8 cellular contexts compared by ENCODE assay signal in genomic region chr12:68808388-68809189, GRCh38. TPM values are rescaled to one million over a fixed set of nuclear protein-coding genes. Genes with fewer than 3 reads are reported as not detected.
DNase-seq lines count a peak whose midpoint lies in the region; ATAC-seq and TF ChIP-seq lines count a peak whose summit lies in the region.

No MANE protein-coding gene starts in this region.

- H3K9me3 ChIP-seq in spleen = no peaks in the 10 kb centered on the region

- H3K4me3 ChIP-seq in AG04449 (ENCODE audit: low read depth, low read length) = peak overlapping the region; percentile 97
- peak overlapping the region; percentile 80 for H3K4me3 ChIP-seq in WI38 (ENCODE audit: low read depth, low read length)
- H3K4me3 ChIP-seq in cardiac fibroblast (replicated peaks in 1 of 2; ENCODE audit: low read depth in 2 of 2, low read length in 2 of 2) = peak overlapping the region; percentile 84 to 99
- peak overlapping the region; percentile 52 to 84 (median 76) for H3K4me3 ChIP-seq in spleen

- H3K4me1 ChIP-seq in spleen = peaks cover 0 to 60% (median 55%) of the 10 kb centered on the region in 6 donors

- H3K27ac ChIP-seq in spleen = peak overlapping the region; percentile 94 to 100 (median 98)

- intact Hi-C loops in spleen (cut with DNase I; ENCODE audit: low total_unique reads) = loop anchor here (10.0 kb wide), 1 partner anchor 64 kb away; the partner anchor contains the start of gene SLC35E3

- peak; percentile 59 for ATAC-seq in GM18873 (IDR thresholded peaks at IDR 0.05; ENCODE audit: low FRiP score, unreplicated experiment)
- peak; percentile 59 for ATAC-seq in HG03135 (IDR thresholded peaks at IDR 0.05; ENCODE audit: unreplicated experiment)

- peak in 1 of 3 donors; percentile 31 for TF ChIP-seq POLR2A in spleen (IDR thresholded peaks at IDR 0.05)

- no peak for TF ChIP-seq CTCF in AG04449 (IDR thresholded peaks at IDR 0.05; ENCODE audit: insufficient read depth, low read length, missing control alignments)
- TF ChIP-seq CTCF in WI38 (IDR thresholded peaks at IDR 0.05; ENCODE audit: low read depth, low read length) = no peak
- no peak for TF ChIP-seq CTCF in cardiac fibroblast (IDR thresholded peaks at IDR 0.05; ENCODE audit: low read depth, low read length)
- TF ChIP-seq CTCF in spleen (IDR thresholded peaks at IDR 0.05 in 8 of 11, conservative IDR thresholded peaks at IDR 0.05 in 3 of 11) = peak in 1 of 11 experiments; percentile 24

- H3K36me3 ChIP-seq in spleen = peaks cover 0 to 44% (median 15%) of the 10 kb centered on the region in 6 donors

- POLR2A ChIA-PET in AG04449 (lab: Yijun Ruan, JAX) = interaction anchor here (0.6 to 1.8 kb wide), 13 partner anchors 9 to 584 kb away, joined by 3 to 10 read pairs (median 4); partner anchors contain the start of gene SLC35E3

- H3K27me3 ChIP-seq in spleen (replicated peaks in 1 of 7) = no peaks in the 10 kb centered on the region

- DNase-seq in AG04449 (ENCODE audit: low read depth, low spot score) (peak; percentile 74), NCI-H2171 treated with DMSO at 0.1 percent for 48 hours (lab: John Stamatoyannopoulos, UW) (peak; percentile 93), cardiac fibroblast (ENCODE audit: low read depth in 2 of 2) (peak; percentile 92 to 96), inferior parietal cortex (ENCODE audit: extremely low spot score) (peak; percentile 61), spleen (peak; percentile 93)

- CTCF ChIA-PET in AG04449 (lab: Yijun Ruan, JAX) = interaction anchor here (0.6 to 3.2 kb wide), 13 partner anchors 8 to 455 kb away, joined by 3 to 37 read pairs (median 6); partner anchors contain the start of gene SLC35E3

- 0 to 1% (median 1%) methylated on average over 16 to 61 of the region's 61 CpGs for WGBS in spleen, 5 donors

RNA-seq across cellular contexts. Expression of gene MDM2, which starts 0.6 kb away (rescaled TPM):
- 100 to 1,000 TPM in 5 of 7 donors, 10 to 100 TPM in 2; 98.9 to 248 (median 125) TPM for total RNA-seq in spleen
- 10 to 100 TPM; 41.5 to 77.4 (median 52.7) TPM for polyA plus RNA-seq in spleen

Comparison
In these comparisons a context has a peak if more than half of its experiments do, and no peak if none do; other contexts are left out.
1. Peak in every context shown above with its lines: DNase-seq, ATAC-seq, H3K4me3 ChIP-seq and H3K27ac ChIP-seq.